Comparison of ENCODE assay signal across 1 cellular context in genomic region chr17:81977211-81978091, GRCh38.
TF ChIP-seq lines count a peak whose summit lies in the region.

A gene with protein sequence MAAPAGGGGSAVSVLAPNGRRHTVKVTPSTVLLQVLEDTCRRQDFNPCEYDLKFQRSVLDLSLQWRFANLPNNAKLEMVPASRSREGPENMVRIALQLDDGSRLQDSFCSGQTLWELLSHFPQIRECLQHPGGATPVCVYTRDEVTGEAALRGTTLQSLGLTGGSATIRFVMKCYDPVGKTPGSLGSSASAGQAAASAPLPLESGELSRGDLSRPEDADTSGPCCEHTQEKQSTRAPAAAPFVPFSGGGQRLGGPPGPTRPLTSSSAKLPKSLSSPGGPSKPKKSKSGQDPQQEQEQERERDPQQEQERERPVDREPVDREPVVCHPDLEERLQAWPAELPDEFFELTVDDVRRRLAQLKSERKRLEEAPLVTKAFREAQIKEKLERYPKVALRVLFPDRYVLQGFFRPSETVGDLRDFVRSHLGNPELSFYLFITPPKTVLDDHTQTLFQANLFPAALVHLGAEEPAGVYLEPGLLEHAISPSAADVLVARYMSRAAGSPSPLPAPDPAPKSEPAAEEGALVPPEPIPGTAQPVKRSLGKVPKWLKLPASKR (plus strand): TSS chr17:81977629. CDS start chr17:81977647, 18 bp downstream.

TF ChIP-seq in IMR-90, 13 proteins besides CTCF, POLR2A, EP300 and RAD21 (continued from another document):
- TF ChIP-seq CEBPB (IDR thresholded peaks at IDR 0.05; ENCODE audit: low read depth, low read length), result no peak
- TF ChIP-seq SMC3 (IDR thresholded peaks at IDR 0.05; ENCODE audit: low read depth, low read length), result no peak
- TF ChIP-seq FOS (IDR thresholded peaks at IDR 0.05; ENCODE audit: low read depth, low read length), result peak; percentile 32; the same call in 1 of the 2 replicates
- TF ChIP-seq, protein P1, sequence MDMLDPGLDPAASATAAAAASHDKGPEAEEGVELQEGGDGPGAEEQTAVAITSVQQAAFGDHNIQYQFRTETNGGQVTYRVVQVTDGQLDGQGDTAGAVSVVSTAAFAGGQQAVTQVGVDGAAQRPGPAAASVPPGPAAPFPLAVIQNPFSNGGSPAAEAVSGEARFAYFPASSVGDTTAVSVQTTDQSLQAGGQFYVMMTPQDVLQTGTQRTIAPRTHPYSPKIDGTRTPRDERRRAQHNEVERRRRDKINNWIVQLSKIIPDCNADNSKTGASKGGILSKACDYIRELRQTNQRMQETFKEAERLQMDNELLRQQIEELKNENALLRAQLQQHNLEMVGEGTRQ (IDR thresholded peaks at IDR 0.05; ENCODE audit: low read depth, low read length), result peak; percentile 98
- TF ChIP-seq, protein P2, sequence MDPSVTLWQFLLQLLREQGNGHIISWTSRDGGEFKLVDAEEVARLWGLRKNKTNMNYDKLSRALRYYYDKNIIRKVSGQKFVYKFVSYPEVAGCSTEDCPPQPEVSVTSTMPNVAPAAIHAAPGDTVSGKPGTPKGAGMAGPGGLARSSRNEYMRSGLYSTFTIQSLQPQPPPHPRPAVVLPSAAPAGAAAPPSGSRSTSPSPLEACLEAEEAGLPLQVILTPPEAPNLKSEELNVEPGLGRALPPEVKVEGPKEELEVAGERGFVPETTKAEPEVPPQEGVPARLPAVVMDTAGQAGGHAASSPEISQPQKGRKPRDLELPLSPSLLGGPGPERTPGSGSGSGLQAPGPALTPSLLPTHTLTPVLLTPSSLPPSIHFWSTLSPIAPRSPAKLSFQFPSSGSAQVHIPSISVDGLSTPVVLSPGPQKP (IDR thresholded peaks at IDR 0.05; ENCODE audit: borderline replicate concordance, low read depth, low read length), result no peak
- no peak for TF ChIP-seq RCOR1 (IDR thresholded peaks at IDR 0.05; ENCODE audit: insufficient replicate concordance, low read length)
- no peak for TF ChIP-seq RFX5 (IDR thresholded peaks at IDR 0.05; ENCODE audit: low read depth, low read length)
- no peak for TF ChIP-seq MAFK (IDR thresholded peaks at IDR 0.05; ENCODE audit: low read depth, low read length)
- no peak; the same call in 1 of the 2 replicates for TF ChIP-seq NFE2L2 (IDR thresholded peaks at IDR 0.05; ENCODE audit: low read depth, low read length)
- TF ChIP-seq MXI1 (IDR thresholded peaks at IDR 0.05; ENCODE audit: borderline replicate concordance, low read depth, low read length), result peak; percentile 91
- peak; percentile 99 for TF ChIP-seq BHLHE40 (IDR thresholded peaks at IDR 0.05; ENCODE audit: low read depth, low read length)
